14 cellular contexts compared by ENCODE assay signal in the genomic region with DNA sequence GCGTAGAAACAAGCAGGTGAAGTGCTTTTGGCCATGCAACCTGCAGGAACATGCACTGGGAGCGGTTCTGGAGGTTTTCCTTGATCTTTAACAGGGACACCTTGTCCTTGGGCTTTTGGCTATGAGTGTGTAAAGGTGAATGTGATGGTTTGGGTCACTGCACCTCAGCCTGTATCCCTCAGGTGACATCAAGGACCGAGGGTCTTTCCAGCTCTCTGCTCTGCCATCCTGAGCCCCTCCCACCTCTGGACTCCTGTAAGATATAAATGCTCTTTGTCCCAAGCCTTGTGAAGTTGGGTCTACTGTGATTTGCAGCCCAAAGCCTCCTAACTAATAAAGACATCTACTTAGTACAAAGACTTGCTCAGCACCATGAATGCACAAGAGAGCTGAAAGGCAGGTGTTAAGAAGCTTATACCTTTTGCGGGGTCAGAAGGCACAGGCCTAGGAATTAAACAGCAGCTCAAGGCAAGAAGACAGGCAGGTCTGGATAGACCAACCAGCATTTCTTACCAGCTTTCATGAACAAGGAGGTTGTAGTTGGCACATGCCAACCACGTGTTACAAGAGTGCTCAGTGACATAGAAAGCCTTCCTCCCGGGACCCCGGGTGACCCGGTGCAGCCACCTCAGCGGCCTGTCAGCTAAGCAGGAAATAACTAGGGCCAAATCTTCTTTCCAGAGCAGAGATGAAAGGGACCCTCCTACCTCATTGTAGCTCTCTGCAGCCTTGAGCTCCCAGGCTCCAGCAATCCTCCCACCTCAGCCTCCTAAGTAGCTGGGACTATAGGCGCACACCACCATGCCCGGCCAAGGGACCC.
DNase-seq lines count a peak whose midpoint lies in the region; ATAC-seq and TF ChIP-seq lines count a peak whose summit lies in the region.
"Had no signal": no experiment of that assay in that cellular context is flagged by ENCODE, and none has a peak within 500 bp of the region (broad histone marks: within the 10 kb centered on the region; RNA-seq: fewer than 3 reads in every experiment).

No MANE protein-coding gene starts in this region.

- H3K9me3 ChIP-seq in CD4-positive, alpha-beta memory T cell (ENCODE audit: control insufficient read depth in 1 of 2, low read length in 2 of 2): no peaks in the 10 kb centered on the region
- peaks cover 7% of the 10 kb centered on the region; the same call in 1 of the 2 replicates for H3K9me3 ChIP-seq in Panc1 (ENCODE audit: control insufficient read depth, insufficient read depth, low read depth, low read length)
- H3K9me3 ChIP-seq: uterus had no signal

- H3K4me1 Mint-ChIP-seq in CD4-positive, alpha-beta memory T cell: peaks cover 35 to 64% (median 51%) of the 10 kb centered on the region in 4 donors
- peaks cover 89% of the 10 kb centered on the region for H3K4me1 Mint-ChIP-seq in activated naive CD8-positive, alpha-beta T cell treated with anti-CD3 and anti-CD28 coated beads, Interleukin-2, amount 50 U/mL, for 24 hours
- peaks cover 78 to 82% of the 10 kb centered on the region in 2 donors for H3K4me1 Mint-ChIP-seq in natural killer cell

- POLR2A ChIA-PET in CD4-positive, alpha-beta memory T cell (lab: Charles Lee; ENCODE audit: partially characterized antibody): interaction anchor here (0.5 to 1.0 kb wide), 2 partner anchors 15 to 91 kb away, joined by 3 read pairs; no protein-coding TSS in a partner anchor
- POLR2A ChIA-PET in Panc1 (lab: Charles Lee): interaction anchor here (0.6 kb wide), 1 partner anchor 18 kb away, joined by 4 read pairs; no protein-coding TSS in a partner anchor

- intact Hi-C loops in CD4-positive, alpha-beta memory T cell (cut with micrococcal nuclease): loop anchor here (10.0 kb wide), 3 partner anchors 71 to 201 kb away; no protein-coding TSS in a partner anchor
- intact Hi-C loops in Panc1 (cut with micrococcal nuclease; ENCODE audit: unreplicated experiment): no loop called here
- intact Hi-C loops in natural killer cell (cut with micrococcal nuclease): loop anchor here (5.0 kb wide), 2 partner anchors 84 to 194 kb away; no protein-coding TSS in a partner anchor

- H3K27ac Mint-ChIP-seq in CD4-positive, alpha-beta memory T cell: peak overlapping the region; percentile 59 to 86 (median 79)
- peak overlapping the region; percentile 89 for H3K27ac Mint-ChIP-seq in activated naive CD8-positive, alpha-beta T cell treated with anti-CD3 and anti-CD28 coated beads, Interleukin-2, amount 50 U/mL, for 24 hours
- H3K27ac Mint-ChIP-seq in natural killer cell: peak overlapping the region; percentile 85 to 91

- no peak overlapping the region for H3K27ac ChIP-seq in CD4-positive, alpha-beta memory T cell (ENCODE audit: low read depth, low read length)
- no peak overlapping the region for H3K27ac ChIP-seq in Panc1 (ENCODE audit: low read length)
- H3K27ac ChIP-seq: heart left ventricle, SK-N-MC, uterus had no signal

- no peaks in the 10 kb centered on the region for H3K27me3 ChIP-seq in CD4-positive, alpha-beta memory T cell (ENCODE audit: insufficient read depth, low read length)
- peaks cover 11% of the 10 kb centered on the region; the same call in 1 of the 2 replicates for H3K27me3 ChIP-seq in Panc1 (ENCODE audit: control insufficient read depth, insufficient read depth, low read length)
- H3K27me3 ChIP-seq: uterus had no signal

- H3K36me3 Mint-ChIP-seq in CD4-positive, alpha-beta memory T cell: peaks cover 48 to 81% of the 10 kb centered on the region in 2 donors
- H3K36me3 Mint-ChIP-seq in activated naive CD8-positive, alpha-beta T cell treated with anti-CD3 and anti-CD28 coated beads, Interleukin-2, amount 50 U/mL, for 24 hours (ENCODE audit: low read depth): peaks cover 79% of the 10 kb centered on the region
- H3K36me3 Mint-ChIP-seq in natural killer cell: peaks cover 14% of the 10 kb centered on the region

- H3K4me3 Mint-ChIP-seq in CD4-positive, alpha-beta memory T cell: peak overlapping the region in 6 of 8 donors; percentile 2 to 72 (median 60)
- no peak overlapping the region for H3K4me3 Mint-ChIP-seq in activated naive CD8-positive, alpha-beta T cell treated with anti-CD3 and anti-CD28 coated beads, Interleukin-2, amount 50 U/mL, for 24 hours
- peak overlapping the region; percentile 71 for H3K4me3 Mint-ChIP-seq in natural killer cell
- H3K4me3 Mint-ChIP-seq: WTC11 had no signal

- H3K36me3 ChIP-seq in CD4-positive, alpha-beta memory T cell (ENCODE audit: insufficient read depth, low read length): peaks cover 41% of the 10 kb centered on the region
- H3K36me3 ChIP-seq in Panc1 (ENCODE audit: control insufficient read depth, insufficient read depth, low read length): no peaks in the 10 kb centered on the region
- H3K36me3 ChIP-seq: heart left ventricle, uterus had no signal

- no peaks in the 10 kb centered on the region for H3K27me3 Mint-ChIP-seq in CD4-positive, alpha-beta memory T cell
- no peaks in the 10 kb centered on the region for H3K27me3 Mint-ChIP-seq in activated naive CD8-positive, alpha-beta T cell treated with anti-CD3 and anti-CD28 coated beads, Interleukin-2, amount 50 U/mL, for 24 hours
- H3K27me3 Mint-ChIP-seq in natural killer cell (ENCODE audit: low read depth in 2 of 2): no peaks in the 10 kb centered on the region

- TF ChIP-seq CTCF in Panc1 (IDR thresholded peaks at IDR 0.05) (no peak), natural killer cell (IDR thresholded peaks at IDR 0.05) (no peak)

- peaks cover 0 to 9% (median 3%) of the 10 kb centered on the region in 8 donors for H3K9me3 Mint-ChIP-seq in CD4-positive, alpha-beta memory T cell
- peaks cover 14% of the 10 kb centered on the region for H3K9me3 Mint-ChIP-seq in activated naive CD8-positive, alpha-beta T cell treated with anti-CD3 and anti-CD28 coated beads, Interleukin-2, amount 50 U/mL, for 24 hours
- H3K9me3 Mint-ChIP-seq in natural killer cell: no peaks in the 10 kb centered on the region

- peaks cover 38% of the 10 kb centered on the region for H3K4me1 ChIP-seq in CD4-positive, alpha-beta memory T cell (ENCODE audit: insufficient read depth, low read length)
- H3K4me1 ChIP-seq in Panc1 (ENCODE audit: control insufficient read depth, insufficient read depth, low read length): no peaks in the 10 kb centered on the region
- H3K4me1 ChIP-seq: uterus had no signal

- no peak for DNase-seq in CD4-positive, alpha-beta memory T cell
- DNase-seq in Panc1 (ENCODE audit: low read depth, low spot score) (no peak), natural killer cell (peak; percentile 46), COLO668 (lab: John Stamatoyannopoulos, UW; ENCODE audit: unreplicated experiment) (no peak), DMS53 treated with DMSO at 0.1 percent for 48 hours (lab: John Stamatoyannopoulos, UW; ENCODE audit: unreplicated experiment) (no peak), NCI-H446 treated with DMSO at 0.1 percent for 48 hours (lab: John Stamatoyannopoulos, UW) (no peak)
- DNase-seq in activated naive CD8-positive, alpha-beta T cell treated with anti-CD3 and anti-CD28 coated beads, Interleukin-2, amount 50 U/mL, for 24 hours: no peak
- DNase-seq: GDM1; heart left ventricle; NCI-H2171 treated with DMSO at 0.1 percent for 48 hours; stimulated activated CD4-positive, alpha-beta T cell treated with anti-CD3 and anti-CD28 coated beads, Interleukin-2, amount 100 ng/mL, for 48 hours; uterus had no signal

- no peak overlapping the region for H3K4me3 ChIP-seq in CD4-positive, alpha-beta memory T cell (ENCODE audit: low read length in 2 of 2)
- H3K4me3 ChIP-seq in Panc1 (ENCODE audit: low read depth in 2 of 2, low read length in 2 of 2): no peak overlapping the region
- H3K4me3 ChIP-seq: heart left ventricle, SK-N-MC, uterus had no signal

- peak; percentile 17; the same call in 1 of the 2 replicates for ATAC-seq in Panc1
- peak; percentile 31 for ATAC-seq in activated naive CD8-positive, alpha-beta T cell treated with anti-CD3 and anti-CD28 coated beads, Interleukin-2, amount 50 U/mL, for 24 hours
- ATAC-seq in natural killer cell: peak; percentile 65 to 83 (median 78)
- ATAC-seq: heart left ventricle, WTC11 had no signal

- no TSS peak for BruUV-seq in Panc1 (replicated peaks; lab: Mats Ljungman, UMichigan)

- in situ Hi-C loops in Panc1 (cut with HindIII; ENCODE audit: low pct_unique_long_range_greater_than_20kb, low sequenced_read_pairs): no loop called here

- CTCF ChIA-PET in CD4-positive, alpha-beta memory T cell (lab: Charles Lee; ENCODE audit: partially characterized antibody): interaction anchor here (0.9 to 1.6 kb wide), 4 partner anchors 12 to 198 kb away, joined by 3 read pairs; no protein-coding TSS in a partner anchor
- CTCF ChIA-PET in Panc1 (lab: Charles Lee): no interaction called here

Comparison
In these comparisons a context has a peak if more than half of its experiments do, and no peak if none do; other contexts are left out.
1. ATAC-seq: peak in every context shown above with its lines; median percentile 78 in natural killer cell; 31 in activated naive CD8-positive, alpha-beta T cell treated with anti-CD3 and anti-CD28 coated beads, Interleukin-2, amount 50 U/mL, for 24 hours; 17 in Panc1.